Comparison of ENCODE assay signal across 16 cellular contexts in genomic region chr11:10973416-10973815, GRCh38.
A peak's percentile ranks its signal among the peaks of the same experiment; 100 is the strongest.
DNase-seq lines count a peak whose midpoint lies in the region; ATAC-seq, FAIRE-seq and TF ChIP-seq lines count a peak whose summit lies in the region.
"Had no signal": no experiment of that assay in that cellular context is flagged by ENCODE, and none has a peak within 500 bp of the region (broad histone marks: within the 10 kb centered on the region; RNA-seq: fewer than 3 reads in every experiment).

No MANE protein-coding gene starts in this region.

- no peak overlapping the region for H3K9ac ChIP-seq in muscle layer of colon (ENCODE audit: low read length)

- DNase-seq in A549 (ENCODE audit: low read depth in 1 of 2, low spot score in 1 of 2): no peak
- peak; percentile 46 for DNase-seq in MV-4-11 (lab: John Stamatoyannopoulos, UW)
- DNase-seq in NCI-H69 (lab: John Stamatoyannopoulos, UW): peak; percentile 84
- no peak for DNase-seq in PC-9
- no peak for DNase-seq in glomerular visceral epithelial cell (ENCODE audit: extremely low spot score)
- no peak for DNase-seq in 8988T
- no peak for DNase-seq in HUDEP-2 (lab: John Stamatoyannopoulos, UW; ENCODE audit: unreplicated experiment in 76 of 76)
- DNase-seq: activated CD4-positive, alpha-beta T cell treated with anti-CD3 and anti-CD28 coated beads for 48 hours; activated T-cell treated with anti-CD3 and anti-CD28 coated beads, Interleukin-2, amount 50 U/mL, for 1 hour; endodermal cell; natural killer cell; right cardiac atrium; Right ventricle myocardium superior; stimulated activated CD4-positive, alpha-beta T cell treated with anti-CD3 and anti-CD28 coated beads, Interleukin-2, amount 100 ng/mL, for 24 hours had no signal

- H3K79me2 ChIP-seq in PC-9 (ENCODE audit: low read depth): no peaks in the 10 kb centered on the region

- no peak for TF ChIP-seq RAD21 in A549 (conservative IDR thresholded peaks at IDR 0.05 in 1 of 2, IDR thresholded peaks at IDR 0.05 in 1 of 2)

- no peak overlapping the region for H3K27ac ChIP-seq in A549
- peak overlapping the region; percentile 54 for H3K27ac ChIP-seq in muscle layer of colon (ENCODE audit: low read depth, low read length)
- H3K27ac ChIP-seq in PC-9: no peak overlapping the region

- no peak overlapping the region for H3K4me3 ChIP-seq in A549
- H3K4me3 ChIP-seq in muscle layer of colon (ENCODE audit: low read depth in 1 of 2, low read length in 2 of 2): no peak overlapping the region
- H3K4me3 ChIP-seq in PC-9: no peak overlapping the region

- no peak overlapping the region for H2AFZ ChIP-seq in PC-9

- no peaks in the 10 kb centered on the region for H3K9me2 ChIP-seq in PC-9 (ENCODE audit: insufficient read depth)

- no peak for ATAC-seq in A549
- ATAC-seq: natural killer cell, right cardiac atrium had no signal

- POLR2A ChIA-PET in A549 (lab: Yijun Ruan, JAX) (no interaction called here), PC-9 (lab: Charles Lee; ENCODE audit: unreplicated experiment) (no interaction called here)

- TF ChIP-seq POLR2A in A549 (IDR thresholded peaks at IDR 0.05; ENCODE audit: low read length): no peak

- FAIRE-seq in A549 (lab: Jason Lieb, UNC): no peak
- FAIRE-seq: bronchial epithelial cell had no signal

- TF ChIP-seq EP300 in A549 (IDR thresholded peaks at IDR 0.05): no peak

- CTCF ChIA-PET in A549 (lab: Yijun Ruan, JAX) (interaction anchor here (1.0 kb wide), 1 partner anchor 814 kb away, joined by 4 read pairs; no protein-coding TSS in a partner anchor), PC-9 (lab: Charles Lee) (no interaction called here)

- H3K36me3 ChIP-seq in muscle layer of colon (ENCODE audit: insufficient read depth, low read length) (no peaks in the 10 kb centered on the region), PC-9 (ENCODE audit: low read depth) (no peaks in the 10 kb centered on the region)

- no TSS peak for BruUV-seq in PC-9 (replicated peaks; lab: Mats Ljungman, UMichigan)

- TF ChIP-seq CTCF in A549 (IDR thresholded peaks at IDR 0.05): no peak
- TF ChIP-seq CTCF in PC-9 (conservative IDR thresholded peaks at IDR 0.05): no peak

- H3K4me2 ChIP-seq in A549 (no peak overlapping the region), PC-9 (no peak overlapping the region)

- H3K27me3 ChIP-seq in muscle layer of colon (ENCODE audit: control insufficient read depth in 1 of 2, insufficient read depth in 2 of 2, low read length in 2 of 2) (no peaks in the 10 kb centered on the region), PC-9 (ENCODE audit: insufficient read depth, low read depth) (no peaks in the 10 kb centered on the region)

- 94% methylated on average over 1 of the region's 1 CpG for WGBS in A549 (ENCODE audit: missing lambda C conversion rate)

- intact Hi-C loops in PC-9 (cut with micrococcal nuclease; ENCODE audit: unreplicated experiment): no loop called here

- H3F3A ChIP-seq in PC-9 (ENCODE audit: insufficient read depth, low read depth): no peaks in the 10 kb centered on the region

- H3K9me3 ChIP-seq in A549 (no peaks in the 10 kb centered on the region), muscle layer of colon (ENCODE audit: low read length) (no peaks in the 10 kb centered on the region), PC-9 (ENCODE audit: insufficient read depth, low read depth) (no peaks in the 10 kb centered on the region)

- H3K4me1 ChIP-seq in A549 (no peaks in the 10 kb centered on the region), muscle layer of colon (ENCODE audit: insufficient read depth, low read length) (peaks cover 29% of the 10 kb centered on the region), PC-9 (replicated peaks; ENCODE audit: insufficient read depth) (no peaks in the 10 kb centered on the region)

- H4K20me1 ChIP-seq in PC-9 (ENCODE audit: insufficient read depth): no peaks in the 10 kb centered on the region

TF ChIP-seq in A549, 52 proteins besides CTCF, POLR2A, EP300 and RAD21:
- TF ChIP-seq RFX5 (IDR thresholded peaks at IDR 0.05) (peak; percentile 96), HMGXB4 (CRISPR knock-in tag; IDR thresholded peaks at IDR 0.05; ENCODE audit: borderline replicate concordance) (no peak)
TF ChIP-seq in A549: peak in this region for 1.

Comparison
In these comparisons a context has a peak if more than half of its experiments do, and no peak if none do; other contexts are left out.
1. DNase-seq: peak in MV-4-11 (single experiment) and NCI-H69 (single experiment); none in A549 (0 of 2), PC-9 (0 of 2), glomerular visceral epithelial cell (single experiment), 8988T (single experiment) and HUDEP-2 (0 of 76).